In genomic region chr6:163494279-163494727, GRCh38 we compare ENCODE assay signal across 1 cellular context.
TF ChIP-seq lines count a peak whose summit lies in the region.

No MANE protein-coding gene starts in this region.

TF ChIP-seq in K562, 482 proteins besides CTCF, POLR2A, EP300 and RAD21 (continued from another document):
- TF ChIP-seq, protein P1, sequence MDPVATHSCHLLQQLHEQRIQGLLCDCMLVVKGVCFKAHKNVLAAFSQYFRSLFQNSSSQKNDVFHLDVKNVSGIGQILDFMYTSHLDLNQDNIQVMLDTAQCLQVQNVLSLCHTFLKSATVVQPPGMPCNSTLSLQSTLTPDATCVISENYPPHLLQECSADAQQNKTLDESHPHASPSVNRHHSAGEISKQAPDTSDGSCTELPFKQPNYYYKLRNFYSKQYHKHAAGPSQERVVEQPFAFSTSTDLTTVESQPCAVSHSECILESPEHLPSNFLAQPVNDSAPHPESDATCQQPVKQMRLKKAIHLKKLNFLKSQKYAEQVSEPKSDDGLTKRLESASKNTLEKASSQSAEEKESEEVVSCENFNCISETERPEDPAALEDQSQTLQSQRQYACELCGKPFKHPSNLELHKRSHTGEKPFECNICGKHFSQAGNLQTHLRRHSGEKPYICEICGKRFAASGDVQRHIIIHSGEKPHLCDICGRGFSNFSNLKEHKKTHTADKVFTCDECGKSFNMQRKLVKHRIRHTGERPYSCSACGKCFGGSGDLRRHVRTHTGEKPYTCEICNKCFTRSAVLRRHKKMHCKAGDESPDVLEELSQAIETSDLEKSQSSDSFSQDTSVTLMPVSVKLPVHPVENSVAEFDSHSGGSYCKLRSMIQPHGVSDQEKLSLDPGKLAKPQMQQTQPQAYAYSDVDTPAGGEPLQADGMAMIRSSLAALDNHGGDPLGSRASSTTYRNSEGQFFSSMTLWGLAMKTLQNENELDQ (CRISPR knock-in tag; IDR thresholded peaks at IDR 0.05; ENCODE audit: borderline replicate concordance) = no peak
- no peak for TF ChIP-seq RBM15 (IDR thresholded peaks at IDR 0.05; ENCODE audit: insufficient read depth, low read length)
- TF ChIP-seq HCFC1 (IDR thresholded peaks at IDR 0.05; ENCODE audit: low read depth, low read length) = no peak
- no peak for TF ChIP-seq NFIX (CRISPR knock-in tag; IDR thresholded peaks at IDR 0.05; ENCODE audit: low read depth)
- TF ChIP-seq ZNF507 (tag; conservative IDR thresholded peaks at IDR 0.05) = no peak
- TF ChIP-seq, protein P2, sequence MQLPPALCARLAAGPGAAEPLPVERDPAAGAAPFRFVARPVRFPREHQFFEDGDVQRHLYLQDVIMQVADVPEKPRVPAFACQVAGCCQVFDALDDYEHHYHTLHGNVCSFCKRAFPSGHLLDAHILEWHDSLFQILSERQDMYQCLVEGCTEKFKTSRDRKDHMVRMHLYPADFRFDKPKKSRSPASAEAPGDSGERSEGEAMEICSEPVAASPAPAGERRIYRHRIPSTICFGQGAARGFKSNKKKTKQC (CRISPR knock-in tag; IDR thresholded peaks at IDR 0.05) = no peak
- TF ChIP-seq KDM1A (IDR thresholded peaks at IDR 0.05) = no peak
- TF ChIP-seq CAMTA2 (CRISPR knock-in tag; conservative IDR thresholded peaks at IDR 0.05) = no peak
- no peak for TF ChIP-seq HDAC8 (tag; IDR thresholded peaks at IDR 0.05)
- no peak for TF ChIP-seq ELF4 (CRISPR knock-in tag; IDR thresholded peaks at IDR 0.05)
- 0 out of 3 replicates have a peak, but pooled peaks of 1 of the 2 experiments have one; percentile 30 for TF ChIP-seq CBX3 (IDR thresholded peaks at IDR 0.05; ENCODE audit: borderline replicate concordance in 1 of 2, low read length in 2 of 2)
- TF ChIP-seq, protein P3, sequence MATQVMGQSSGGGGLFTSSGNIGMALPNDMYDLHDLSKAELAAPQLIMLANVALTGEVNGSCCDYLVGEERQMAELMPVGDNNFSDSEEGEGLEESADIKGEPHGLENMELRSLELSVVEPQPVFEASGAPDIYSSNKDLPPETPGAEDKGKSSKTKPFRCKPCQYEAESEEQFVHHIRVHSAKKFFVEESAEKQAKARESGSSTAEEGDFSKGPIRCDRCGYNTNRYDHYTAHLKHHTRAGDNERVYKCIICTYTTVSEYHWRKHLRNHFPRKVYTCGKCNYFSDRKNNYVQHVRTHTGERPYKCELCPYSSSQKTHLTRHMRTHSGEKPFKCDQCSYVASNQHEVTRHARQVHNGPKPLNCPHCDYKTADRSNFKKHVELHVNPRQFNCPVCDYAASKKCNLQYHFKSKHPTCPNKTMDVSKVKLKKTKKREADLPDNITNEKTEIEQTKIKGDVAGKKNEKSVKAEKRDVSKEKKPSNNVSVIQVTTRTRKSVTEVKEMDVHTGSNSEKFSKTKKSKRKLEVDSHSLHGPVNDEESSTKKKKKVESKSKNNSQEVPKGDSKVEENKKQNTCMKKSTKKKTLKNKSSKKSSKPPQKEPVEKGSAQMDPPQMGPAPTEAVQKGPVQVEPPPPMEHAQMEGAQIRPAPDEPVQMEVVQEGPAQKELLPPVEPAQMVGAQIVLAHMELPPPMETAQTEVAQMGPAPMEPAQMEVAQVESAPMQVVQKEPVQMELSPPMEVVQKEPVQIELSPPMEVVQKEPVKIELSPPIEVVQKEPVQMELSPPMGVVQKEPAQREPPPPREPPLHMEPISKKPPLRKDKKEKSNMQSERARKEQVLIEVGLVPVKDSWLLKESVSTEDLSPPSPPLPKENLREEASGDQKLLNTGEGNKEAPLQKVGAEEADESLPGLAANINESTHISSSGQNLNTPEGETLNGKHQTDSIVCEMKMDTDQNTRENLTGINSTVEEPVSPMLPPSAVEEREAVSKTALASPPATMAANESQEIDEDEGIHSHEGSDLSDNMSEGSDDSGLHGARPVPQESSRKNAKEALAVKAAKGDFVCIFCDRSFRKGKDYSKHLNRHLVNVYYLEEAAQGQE (CRISPR knock-in tag; IDR thresholded peaks at IDR 0.05; ENCODE audit: low read depth) = no peak
- no peak for TF ChIP-seq HNRNPK (IDR thresholded peaks at IDR 0.05; ENCODE audit: low read depth, low read length, poor library complexity, severe bottlenecking)
